Comparison of ENCODE assay signal across 30 cellular contexts in the genomic region with DNA sequence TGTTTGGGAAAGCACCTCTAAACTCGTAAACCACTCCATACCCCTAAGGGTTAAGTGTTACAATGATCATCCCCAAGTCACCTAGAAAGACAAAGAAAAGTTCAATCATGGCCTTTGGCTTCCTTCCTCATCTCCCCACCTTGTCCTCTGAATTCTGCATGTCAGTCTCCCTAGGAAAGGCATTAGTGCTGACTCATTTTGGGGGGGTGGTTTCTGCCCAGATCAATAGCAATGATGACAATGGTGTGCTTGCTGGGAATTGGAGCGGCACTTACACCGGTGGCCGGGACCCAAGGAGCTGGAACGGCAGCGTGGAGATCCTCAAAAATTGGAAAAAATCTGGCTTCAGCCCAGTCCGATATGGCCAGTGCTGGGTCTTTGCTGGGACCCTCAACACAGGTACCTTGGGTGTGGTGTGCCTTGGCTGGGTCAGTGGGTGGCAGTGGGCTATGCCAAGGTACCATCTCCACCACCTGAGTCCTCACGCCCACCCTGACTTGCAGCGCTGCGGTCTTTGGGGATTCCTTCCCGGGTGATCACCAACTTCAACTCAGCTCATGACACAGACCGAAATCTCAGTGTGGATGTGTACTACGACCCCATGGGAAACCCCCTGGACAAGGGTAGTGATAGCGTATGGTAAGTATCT. TPM values are rescaled to one million over a fixed set of nuclear protein-coding genes. Genes with fewer than 3 reads are reported as not detected.
"Had no signal": no experiment of that assay in that cellular context is flagged by ENCODE, and none has a peak within 500 bp of the region (broad histone marks: within the 10 kb centered on the region; RNA-seq: fewer than 3 reads in every experiment).

No MANE protein-coding gene starts in this region.

- H3K36me3 ChIP-seq: left lung, ovary, prostate gland, suprapubic skin, thoracic aorta, tibial artery, upper lobe of right lung had no signal

- ATAC-seq: left colon, left lung, natural killer cell, right cardiac atrium, upper lobe of right lung had no signal

- FAIRE-seq: islet of Langerhans, kidney, urothelium cell line had no signal

- H3K36me3 Mint-ChIP-seq: immature natural killer cell, mesothelial cell of epicardium, naive B cell, natural killer cell had no signal

- H3K4me1 ChIP-seq: tibial artery, upper lobe of right lung had no signal

- H3K27ac ChIP-seq: left lung, ovary, prostate gland, skin epidermis, suprapubic skin, thoracic aorta, tibial artery, upper lobe of right lung had no signal

- H3K4me3 ChIP-seq: left lung, lung, ovary, prostate gland, skin epidermis, suprapubic skin, thoracic aorta, tibial artery, upper lobe of right lung had no signal

- DNase-seq: hypothalamus; immature natural killer cell; kidney; left lung; mesendoderm; naive B cell; natural killer cell; nephron progenitor cell; retina; right cardiac atrium; stimulated activated CD4-positive, alpha-beta T cell treated with anti-CD3 and anti-CD28 coated beads, Interleukin-12 subunit alpha, Interleukin-12 subunit beta, amount 100 ng/mL, for 4 hours; stimulated activated CD4-positive, alpha-beta T cell treated with anti-CD3 and anti-CD28 coated beads, Interleukin-15, amount 100 ng/mL, for 24 hours; stimulated activated CD4-positive, alpha-beta T cell treated with anti-CD3 and anti-CD28 coated beads, Interleukin-2, amount 100 ng/mL, for 24 hours; stimulated activated CD4-positive, alpha-beta T cell treated with anti-CD3 and anti-CD28 coated beads, Interleukin-4, amount 100 ng/mL, for 1 hour; stimulated activated naive CD4-positive, alpha-beta T cell; trophoblast cell; upper lobe of right lung had no signal

- H3K27me3 ChIP-seq: left lung, ovary, suprapubic skin, tibial artery had no signal

- H3K4me3 Mint-ChIP-seq: immature natural killer cell; mesothelial cell of epicardium; naive B cell; natural killer cell; nephron progenitor cell; stimulated activated naive CD8-positive, alpha-beta T cell treated with anti-CD3 and anti-CD28 coated beads, Interleukin-15, Interleukin-2, amounts not matched to agents 100 ng/mL and 50 ng/mL, for 24 hours had no signal

- H3K27ac Mint-ChIP-seq: immature natural killer cell; mesothelial cell of epicardium; naive B cell; natural killer cell; nephron progenitor cell; stimulated activated naive CD8-positive, alpha-beta T cell treated with anti-CD3 and anti-CD28 coated beads, Interleukin-15, Interleukin-2, amounts not matched to agents 100 ng/mL and 50 ng/mL, for 24 hours had no signal

- H3K9me3 ChIP-seq: left lung, ovary, prostate gland, suprapubic skin, thoracic aorta, tibial artery, upper lobe of right lung had no signal

- H3K9me3 Mint-ChIP-seq: immature natural killer cell; stimulated activated naive CD8-positive, alpha-beta T cell treated with anti-CD3 and anti-CD28 coated beads, Interleukin-15, Interleukin-2, amounts not matched to agents 100 ng/mL and 50 ng/mL, for 24 hours had no signal

- H3K4me1 Mint-ChIP-seq: immature natural killer cell, naive B cell, natural killer cell had no signal

RNA-seq across cellular contexts. Expression of a gene that starts 21.2 kb away (rescaled TPM):
- total RNA-seq: natural killer cell, omental fat pad, right cardiac atrium, upper lobe of right lung had no signal
- polyA plus RNA-seq: immature natural killer cell had no signal
